Comparison of ENCODE assay signal across 15 cellular contexts in genomic region chr19:57620673-57621348, GRCh38. TPM values are rescaled to one million over a fixed set of nuclear protein-coding genes. Genes with fewer than 3 reads are reported as not detected.
DNase-seq lines count a peak whose midpoint lies in the region; ATAC-seq and TF ChIP-seq lines count a peak whose summit lies in the region.
"Had no signal": no experiment of that assay in that cellular context is flagged by ENCODE, and none has a peak within 500 bp of the region (broad histone marks: within the 10 kb centered on the region; RNA-seq: fewer than 3 reads in every experiment).

No MANE protein-coding gene starts in this region.

- no peak overlapping the region for H4K12ac ChIP-seq in trophoblast cell (ENCODE audit: low read depth, low read length)

- H3K36me3 ChIP-seq in endodermal cell (ENCODE audit: control insufficient read depth, insufficient read depth, low read length) (peaks cover 96% of the 10 kb centered on the region), trophoblast cell (ENCODE audit: control insufficient read depth in 1 of 2, insufficient read depth in 2 of 2, low read length in 2 of 2) (peaks cover 43 to 72% of the 10 kb centered on the region in 2 experiments)

- H4K91ac ChIP-seq in trophoblast cell (ENCODE audit: low read depth, low read length): no peak overlapping the region

- no peak overlapping the region for H4K8ac ChIP-seq in trophoblast cell (ENCODE audit: low read depth, low read length)

- no peak overlapping the region for H3K23ac ChIP-seq in trophoblast cell (ENCODE audit: low read length)

- no peak overlapping the region for H3K27ac ChIP-seq in endodermal cell (ENCODE audit: low read depth, low read length)
- H3K27ac ChIP-seq in trophoblast cell (ENCODE audit: low read depth, low read length): no peak overlapping the region
- H3K27ac ChIP-seq: SK-N-MC had no signal

- peaks cover 100% of the 10 kb centered on the region for H3K9me3 Mint-ChIP-seq in endodermal cell

- H3K27me3 ChIP-seq in endodermal cell (ENCODE audit: control insufficient read depth, insufficient read depth, low read length, poor library complexity, severe bottlenecking): no peaks in the 10 kb centered on the region
- H3K27me3 ChIP-seq in trophoblast cell (ENCODE audit: insufficient read depth, low read length): no peaks in the 10 kb centered on the region

- no peak overlapping the region for H3K4me2 ChIP-seq in trophoblast cell (ENCODE audit: low read length)

- H3K4ac ChIP-seq in trophoblast cell (ENCODE audit: low read depth, low read length): no peak overlapping the region

- H3K27ac Mint-ChIP-seq in endodermal cell: no peak overlapping the region
- H3K27ac Mint-ChIP-seq: brain; stimulated activated naive CD8-positive, alpha-beta T cell treated with anti-CD3 and anti-CD28 coated beads, Interleukin-15, amount 100 ng/mL, for 72 hours had no signal

- no peak overlapping the region for H3K18ac ChIP-seq in trophoblast cell (ENCODE audit: low read length)

- no peak for TF ChIP-seq POLR2A in lower leg skin (IDR thresholded peaks at IDR 0.05)

- peaks cover 100% of the 10 kb centered on the region for H3K36me3 Mint-ChIP-seq in endodermal cell (ENCODE audit: low read depth)

- H3K4me3 Mint-ChIP-seq in endodermal cell: no peak overlapping the region
- H3K4me3 Mint-ChIP-seq: brain; stimulated activated naive CD8-positive, alpha-beta T cell treated with anti-CD3 and anti-CD28 coated beads, Interleukin-15, amount 100 ng/mL, for 72 hours had no signal

- H3K14ac ChIP-seq in trophoblast cell (ENCODE audit: low read length): no peak overlapping the region

- H2AFZ ChIP-seq in trophoblast cell (ENCODE audit: insufficient read depth, low read length, poor library complexity): no peak overlapping the region

- no peak overlapping the region for H2BK12ac ChIP-seq in trophoblast cell (ENCODE audit: low read length)

- H3K79me2 ChIP-seq in trophoblast cell (ENCODE audit: control insufficient read depth, insufficient read depth, low read length, poor library complexity): no peaks in the 10 kb centered on the region

- no peak for TF ChIP-seq CTCF in GM12865 (IDR thresholded peaks at IDR 0.05; ENCODE audit: insufficient read depth, low read depth, low read length, missing control alignments)
- no peak for TF ChIP-seq CTCF in endodermal cell (conservative IDR thresholded peaks at IDR 0.05)
- no peak for TF ChIP-seq CTCF in lower leg skin (IDR thresholded peaks at IDR 0.05)

- H3K9ac ChIP-seq in endodermal cell (ENCODE audit: extremely low read depth, low read length, poor library complexity, severe bottlenecking) (no peak overlapping the region), trophoblast cell (ENCODE audit: low read length) (no peak overlapping the region)

- H3K9me3 ChIP-seq in endodermal cell (ENCODE audit: control insufficient read depth, low read length): peaks cover 100% of the 10 kb centered on the region
- peaks cover 49% of the 10 kb centered on the region for H3K9me3 ChIP-seq in trophoblast cell (ENCODE audit: insufficient read depth, low read depth, low read length)

- peak; percentile 28 for DNase-seq in GM12865 (ENCODE audit: low read depth)
- peak; percentile 14 for DNase-seq in M059J (ENCODE audit: low read depth)
- DNase-seq in endodermal cell: no peak
- DNase-seq in trophoblast cell: no peak
- no peak for DNase-seq in activated CD4-positive, alpha-beta T cell treated with anti-CD3 and anti-CD28 coated beads for 48 hours
- no peak for DNase-seq in lower leg skin (ENCODE audit: low spot score in 2 of 2)
- DNase-seq: activated CD4-positive, CD25-positive, alpha-beta regulatory T cell treated with anti-CD3 and anti-CD28 coated beads, Interleukin-2, amount 50 U/mL, for 72 hours; COR-L47; mucosa of descending colon; NCI-H1417 treated with DMSO at 0.1 percent for 48 hours; stimulated activated CD4-positive, alpha-beta T cell treated with anti-CD3 and anti-CD28 coated beads, Interleukin-4, amount 100 ng/mL, for 24 hours; stimulated activated naive CD8-positive, alpha-beta T cell treated with anti-CD3 and anti-CD28 coated beads, Interleukin-15, amount 100 ng/mL, for 72 hours had no signal

- no peaks in the 10 kb centered on the region for H3K4me1 Mint-ChIP-seq in endodermal cell

- ATAC-seq in HG03469 (IDR thresholded peaks at IDR 0.05; ENCODE audit: unreplicated experiment): no peak
- ATAC-seq: mucosa of descending colon; stimulated activated naive CD8-positive, alpha-beta T cell treated with anti-CD3 and anti-CD28 coated beads, Interleukin-15, amount 100 ng/mL, for 72 hours had no signal

- H3K79me1 ChIP-seq in trophoblast cell (ENCODE audit: low read length): no peaks in the 10 kb centered on the region

- no peak overlapping the region for H3K4me3 ChIP-seq in GM12865 (ENCODE audit: low read depth, low read length)
- H3K4me3 ChIP-seq in endodermal cell (ENCODE audit: low read length): peak overlapping the region; percentile 87
- peak overlapping the region; percentile 6 for H3K4me3 ChIP-seq in trophoblast cell (ENCODE audit: low read depth, low read length)
- no peak overlapping the region for H3K4me3 ChIP-seq in lower leg skin (ENCODE audit: low read depth, poor library complexity, severe bottlenecking)
- H3K4me3 ChIP-seq: mucosa of descending colon, SK-N-MC had no signal

- H2BK5ac ChIP-seq in trophoblast cell (ENCODE audit: low read depth, low read length, poor library complexity): no peak overlapping the region

- H3K4me1 ChIP-seq in endodermal cell (ENCODE audit: control insufficient read depth, insufficient read depth, low read length) (no peaks in the 10 kb centered on the region), trophoblast cell (ENCODE audit: control insufficient read depth in 1 of 2, insufficient read depth in 2 of 2, low read length in 2 of 2) (no peaks in the 10 kb centered on the region)

- intact Hi-C loops in lower leg skin (cut with DNase I; ENCODE audit: low total_unique reads): no loop called here

- H2BK120ac ChIP-seq in trophoblast cell (ENCODE audit: insufficient read depth, low read length, poor library complexity): no peak overlapping the region

- peaks cover 4% of the 10 kb centered on the region for H3K27me3 Mint-ChIP-seq in endodermal cell (ENCODE audit: insufficient read depth)
- H3K27me3 Mint-ChIP-seq: stimulated activated naive CD8-positive, alpha-beta T cell treated with anti-CD3 and anti-CD28 coated beads, Interleukin-15, amount 100 ng/mL, for 72 hours had no signal

- H2AK5ac ChIP-seq in trophoblast cell (ENCODE audit: low read length): no peak overlapping the region

- WGBS in endodermal cell (ENCODE audit: insufficient coverage in 1 of 2, insufficient read length in 1 of 2), 2 experiments: 97 to 98% methylated on average over 8 to 10 of the region's 10 CpGs
- no CpG with 5 or more reads among the region's 10 CpGs for WGBS in trophoblast cell (ENCODE audit: extremely low coverage, insufficient coverage, insufficient read length)
- 97 to 99% methylated on average over 10 of the region's 10 CpGs for WGBS in lower leg skin, 2 donors

RNA-seq across cellular contexts. Expression of gene ZNF134, which starts 6.8 kb away (rescaled TPM):
- total RNA-seq in M059J (2014; rRNA removed; shearing (Covaris generic)): 16.5 and 17.6 TPM in 2 replicates
- total RNA-seq in endodermal cell: 10 to 100 TPM; 30.8 to 37.5 TPM
- 21.0 TPM for polyA plus RNA-seq in endodermal cell (2013, experiment 1 of 2)
- 21.2 TPM for polyA plus RNA-seq in endodermal cell (2013, experiment 2 of 2)
- polyA plus RNA-seq in trophoblast cell (2013): 9.0 and 9.9 TPM in 2 replicates
- 10 to 100 TPM; 19.1 to 42.5 (median 34.6) TPM for total RNA-seq in lower leg skin

RNA-seq across cellular contexts. Expression of gene ZNF211, which starts 12.2 kb away (rescaled TPM):
- 12.2 and 13.1 TPM in 2 replicates for total RNA-seq in M059J (2014; rRNA removed; shearing (Covaris generic))
- total RNA-seq in endodermal cell (10 to 100 TPM; 17.4 to 20.7 TPM), lower leg skin (10 to 100 TPM; 12.9 to 33.5 (median 17.7) TPM)
- 20.9 TPM for polyA plus RNA-seq in endodermal cell (2013, experiment 1 of 2)
- 22.5 TPM for polyA plus RNA-seq in endodermal cell (2013, experiment 2 of 2)
- polyA plus RNA-seq in trophoblast cell (2013): 14.3 and 15.1 TPM in 2 replicates

RNA-seq across cellular contexts. Expression of gene ZNF530, which starts 21.1 kb away (rescaled TPM):
- 7.4 and 17.4 TPM in 2 replicates for total RNA-seq in M059J (2014; rRNA removed; shearing (Covaris generic))
- total RNA-seq in endodermal cell (10 to 100 TPM in 1 of 2 donors, 1 to 10 TPM in 1; 5.6 to 10.1 TPM), lower leg skin (10 to 100 TPM in 1 of 4 donors, 1 to 10 TPM in 3; 4.8 to 16.9 (median 6.1) TPM)
- polyA plus RNA-seq in endodermal cell (2013, experiment 1 of 2): 5.6 TPM
- polyA plus RNA-seq in endodermal cell (2013, experiment 2 of 2): 6.0 TPM
- polyA plus RNA-seq in trophoblast cell (2013): 3.9 and 4.5 TPM in 2 replicates

RNA-seq across cellular contexts. Expression of gene ZIK1, which starts 36.9 kb away (rescaled TPM):
- 10.3 and 12.3 TPM in 2 replicates for total RNA-seq in M059J (2014; rRNA removed; shearing (Covaris generic))
- total RNA-seq in endodermal cell (10 to 100 TPM; 15.8 to 25.7 TPM), lower leg skin (10 to 100 TPM in 1 of 4 donors, 1 to 10 TPM in 3; 2.0 to 12.7 (median 4.3) TPM)
- polyA plus RNA-seq in endodermal cell (2013, experiment 1 of 2): 19.9 TPM
- polyA plus RNA-seq in endodermal cell (2013, experiment 2 of 2): 17.2 TPM
- 6.2 and 6.7 TPM in 2 replicates for polyA plus RNA-seq in trophoblast cell (2013)

RNA-seq across cellular contexts. Expression of gene ZNF416, which starts 42.1 kb away (rescaled TPM):
- 5.0 and 6.9 TPM in 2 replicates for total RNA-seq in M059J (2014; rRNA removed; shearing (Covaris generic))
- total RNA-seq in endodermal cell: 1 to 10 TPM; 8.0 to 9.1 TPM
- 6.4 TPM for polyA plus RNA-seq in endodermal cell (2013, experiment 1 of 2)
- polyA plus RNA-seq in endodermal cell (2013, experiment 2 of 2): 6.7 TPM
- polyA plus RNA-seq in trophoblast cell (2013): 3.4 and 3.6 TPM in 2 replicates
- 10 to 100 TPM in 1 of 4 donors, 1 to 10 TPM in 3; 6.7 to 10.2 (median 8.4) TPM for total RNA-seq in lower leg skin

Comparison
In these comparisons a context has a peak if more than half of its experiments do, and no peak if none do; other contexts are left out.
1. DNase-seq: peak in GM12865 (single experiment) and M059J (single experiment); none in endodermal cell (single experiment), trophoblast cell (0 of 2), activated CD4-positive, alpha-beta T cell treated with anti-CD3 and anti-CD28 coated beads for 48 hours (single experiment) and lower leg skin (0 of 2).
2. H3K4me3 ChIP-seq: peak in endodermal cell (single experiment) and trophoblast cell (single experiment); none in GM12865 (single experiment) and lower leg skin (single experiment).